In the genomic region with DNA sequence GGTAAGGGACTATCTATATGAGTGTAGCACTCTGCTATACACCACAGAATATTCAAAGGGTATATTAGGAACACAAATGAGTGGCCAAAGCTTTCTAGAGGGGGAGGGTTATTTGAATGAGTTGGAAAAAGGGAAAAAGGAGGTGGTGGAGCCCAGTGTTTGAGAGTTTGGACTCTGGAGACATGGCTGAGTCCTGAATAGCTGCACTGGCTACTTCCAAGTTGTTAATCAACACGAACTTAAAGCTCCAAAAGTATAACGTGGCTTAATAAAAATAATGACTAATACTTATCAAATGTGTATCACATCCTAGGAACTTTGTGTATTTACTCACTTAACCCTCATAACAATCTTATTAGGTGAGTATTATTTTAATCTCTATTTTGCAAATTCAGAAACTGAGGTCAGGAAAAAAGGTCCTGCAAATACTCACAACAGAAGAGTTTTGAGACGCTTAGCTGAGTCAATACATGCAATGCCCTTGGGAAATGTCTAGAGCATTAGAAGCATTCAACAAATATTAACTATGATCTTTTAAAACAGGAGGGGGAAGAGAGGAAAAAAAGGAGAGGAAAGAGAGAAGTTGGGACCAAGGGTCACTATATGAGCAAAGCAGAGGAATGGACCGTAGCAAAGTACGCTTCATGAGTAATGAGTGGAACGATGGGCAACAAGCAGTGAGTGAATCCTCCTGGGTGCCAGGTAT, we compare ENCODE assay signal across 20 cellular contexts.
A peak's percentile ranks its signal among the peaks of the same experiment; 100 is the strongest.
DNase-seq lines count a peak whose midpoint lies in the region; ATAC-seq, FAIRE-seq and TF ChIP-seq lines count a peak whose summit lies in the region.
"Had no signal": no experiment of that assay in that cellular context is flagged by ENCODE, and none has a peak within 500 bp of the region (broad histone marks: within the 10 kb centered on the region; RNA-seq: fewer than 3 reads in every experiment).

No MANE protein-coding gene starts in this region.

- H3K36me3 Mint-ChIP-seq in T-helper 17 cell (ENCODE audit: low read depth): no peaks in the 10 kb centered on the region
- H3K36me3 Mint-ChIP-seq in progenitor cell of endocrine pancreas (ENCODE audit: insufficient read depth): no peaks in the 10 kb centered on the region

- no peak overlapping the region for H2BK5ac ChIP-seq in mesenchymal stem cell (ENCODE audit: low read depth, low read length, poor library complexity, severe bottlenecking)

- H3K9me1 ChIP-seq in endothelial cell of umbilical vein (replicated peaks; ENCODE audit: control insufficient read depth, extremely low read depth, insufficient read depth, low read length): no peaks in the 10 kb centered on the region

- H3K18ac ChIP-seq in mesenchymal stem cell (ENCODE audit: low read depth in 1 of 2, low read length in 2 of 2): peak overlapping the region in 1 of 2 experiments; percentile 69

- H3K79me1 ChIP-seq in mesenchymal stem cell (replicated peaks; ENCODE audit: low read length, poor library complexity, severe bottlenecking): no peaks in the 10 kb centered on the region

- H3K27me3 Mint-ChIP-seq in T-helper 17 cell (no peaks in the 10 kb centered on the region), progenitor cell of endocrine pancreas (no peaks in the 10 kb centered on the region)

- no peak overlapping the region for H4K8ac ChIP-seq in mesenchymal stem cell (ENCODE audit: low read length)

- H3K4me3 Mint-ChIP-seq in T-helper 17 cell (no peak overlapping the region), progenitor cell of endocrine pancreas (ENCODE audit: low read depth) (no peak overlapping the region)
- H3K4me3 Mint-ChIP-seq: activated CD4-positive, alpha-beta T cell treated with anti-CD3 and anti-CD28 coated beads for 36 hours had no signal

- no peak for ATAC-seq in T-helper 17 cell
- ATAC-seq: activated CD4-positive, alpha-beta T cell treated with anti-CD3 and anti-CD28 coated beads for 36 hours; body of pancreas; stimulated activated naive CD8-positive, alpha-beta T cell treated with anti-CD3 and anti-CD28 coated beads, Interleukin-15, Interleukin-2, amounts not matched to agents 100 U/mL and 50 U/mL, for 24 hours had no signal

- TF ChIP-seq CTCF in AG04450 (IDR thresholded peaks at IDR 0.05; ENCODE audit: low read depth, low read length) (no peak), endothelial cell of umbilical vein (IDR thresholded peaks at IDR 0.05; ENCODE audit: extremely low read depth in 1 of 2, insufficient read depth in 1 of 2, low read depth in 1 of 2, low read length in 2 of 2) (no peak), progenitor cell of endocrine pancreas (IDR thresholded peaks at IDR 0.05; ENCODE audit: unreplicated experiment) (no peak)

- H3K4me1 Mint-ChIP-seq in T-helper 17 cell: no peaks in the 10 kb centered on the region
- peaks cover 15% of the 10 kb centered on the region for H3K4me1 Mint-ChIP-seq in progenitor cell of endocrine pancreas (ENCODE audit: low read depth)
- H3K4me1 Mint-ChIP-seq: activated CD4-positive, alpha-beta T cell treated with anti-CD3 and anti-CD28 coated beads for 36 hours had no signal

- peak overlapping the region in 1 of 2 experiments; percentile 84 for H3K4ac ChIP-seq in mesenchymal stem cell (ENCODE audit: low read depth in 1 of 2, low read length in 2 of 2)

- H2BK15ac ChIP-seq in mesenchymal stem cell (ENCODE audit: low read depth, poor library complexity, severe bottlenecking): no peak overlapping the region

- H2AFZ ChIP-seq in endothelial cell of umbilical vein (ENCODE audit: low read depth, low read length) (no peak overlapping the region), mesenchymal stem cell (ENCODE audit: low read depth, low read length) (peak overlapping the region; percentile 24)

- CTCF ChIA-PET in AG04450 (lab: Charles Lee): interaction anchor here (1.7 to 2.4 kb wide), 2 partner anchors 13 to 32 kb away, joined by 5 to 10 read pairs; no protein-coding TSS in a partner anchor
- CTCF ChIA-PET in endothelial cell of umbilical vein (lab: Charles Lee): interaction anchor here (0.9 to 2.8 kb wide), 11 partner anchors 13 to 329 kb away, joined by 3 to 19 read pairs (median 5); no protein-coding TSS in a partner anchor

- H4K20me1 ChIP-seq in endothelial cell of umbilical vein (replicated peaks; ENCODE audit: control insufficient read depth, extremely low read depth, insufficient read depth, low read length): no peaks in the 10 kb centered on the region

- H3K4me3 ChIP-seq in AG04450 (ENCODE audit: low read depth, low read length) (no peak overlapping the region), endothelial cell of umbilical vein (replicated peaks in 1 of 3; ENCODE audit: insufficient read depth in 1 of 3, low read depth in 1 of 3, low read length in 3 of 3) (no peak overlapping the region), mesenchymal stem cell (ENCODE audit: insufficient read depth in 1 of 2, low read depth in 1 of 2, low read length in 2 of 2) (no peak overlapping the region)
- H3K4me3 ChIP-seq: body of pancreas, SJCRH30 had no signal

- peak overlapping the region in 1 of 2 experiments; percentile 70 for H3K14ac ChIP-seq in mesenchymal stem cell (ENCODE audit: low read length in 2 of 2)

- no peaks in the 10 kb centered on the region for H3K79me2 ChIP-seq in endothelial cell of umbilical vein (ENCODE audit: control insufficient read depth, insufficient read depth, low read length)

- H3K27ac ChIP-seq in AG04450 (ENCODE audit: low read depth, low read length) (peak overlapping the region; percentile 73), endothelial cell of umbilical vein (ENCODE audit: insufficient read depth, low read depth, low read length) (peak overlapping the region; percentile 85), mesenchymal stem cell (ENCODE audit: low read length, poor library complexity, severe bottlenecking) (peak overlapping the region; percentile 97)
- H3K27ac ChIP-seq: body of pancreas, SJCRH30 had no signal

- no peaks in the 10 kb centered on the region for H3K9me3 ChIP-seq in AG04450 (ENCODE audit: control insufficient read depth, insufficient read depth, low read length)
- H3K9me3 ChIP-seq in endothelial cell of umbilical vein (replicated peaks; ENCODE audit: control insufficient read depth, insufficient read depth, low read length): no peaks in the 10 kb centered on the region
- H3K9me3 ChIP-seq in mesenchymal stem cell (ENCODE audit: control insufficient read depth, low read length): no peaks in the 10 kb centered on the region
- H3K9me3 ChIP-seq in T-helper 17 cell (ENCODE audit: control insufficient read depth, low read length, poor library complexity, severe bottlenecking): no peaks in the 10 kb centered on the region
- H3K9me3 ChIP-seq: body of pancreas, SJCRH30 had no signal

- H2BK12ac ChIP-seq in mesenchymal stem cell (ENCODE audit: low read length in 2 of 2): peak overlapping the region; percentile 18 to 98

- peak overlapping the region; percentile 81 for H2AK5ac ChIP-seq in mesenchymal stem cell (ENCODE audit: low read length, severe bottlenecking)

- dilution Hi-C loops in endothelial cell of umbilical vein (cut with MboI; ENCODE audit: extremely low pct_ligation_motif_present, low sequenced_read_pairs): no loop called here

- no peak for DNase-seq in AG04450 (ENCODE audit: low read depth, low spot score)
- DNase-seq in NCI-H226: peak; percentile 69
- peak; percentile 85 for DNase-seq in endothelial cell of umbilical vein (ENCODE audit: low read depth, low spot score)
- no peak for DNase-seq in mesenchymal stem cell
- DNase-seq in T-helper 17 cell: no peak
- no peak for DNase-seq in NCI-H446 treated with DMSO at 0.1 percent for 48 hours (lab: John Stamatoyannopoulos, UW)
- no peak for DNase-seq in islet precursor cell
- DNase-seq in progenitor cell of endocrine pancreas (ENCODE audit: low spot score, unreplicated experiment): no peak
- DNase-seq: activated CD4-positive, alpha-beta T cell treated with anti-CD3 and anti-CD28 coated beads for 36 hours; activated CD8-positive, alpha-beta memory T cell treated with anti-CD3 and anti-CD28 coated beads, Interleukin-2, amount 50 U/mL, for 4 hours; activated naive CD4-positive, alpha-beta T cell treated with Interleukin-2 at 50 U/mL for 16 hours; AML-193; body of pancreas; effector CD4-positive, alpha-beta T cell; glutamatergic neuron; NCI-H1105 treated with DMSO at 0.1 percent for 48 hours; nucleus accumbens; SJCRH30; stimulated activated naive CD8-positive, alpha-beta T cell treated with anti-CD3 and anti-CD28 coated beads, Interleukin-15, Interleukin-2, amounts not matched to agents 100 U/mL and 50 U/mL, for 24 hours; T1000 had no signal

- H2BK120ac ChIP-seq in mesenchymal stem cell (ENCODE audit: low read depth, low read length): no peak overlapping the region

- 87% methylated on average over 3 of the region's 6 CpGs for WGBS in mesenchymal stem cell

- H3K27me3 ChIP-seq in AG04450 (ENCODE audit: control insufficient read depth, insufficient read depth, low read length): no peaks in the 10 kb centered on the region
- no peaks in the 10 kb centered on the region for H3K27me3 ChIP-seq in endothelial cell of umbilical vein (ENCODE audit: control insufficient read depth in 2 of 2, insufficient read depth in 2 of 2, low read length in 2 of 2)
- H3K27me3 ChIP-seq in mesenchymal stem cell (ENCODE audit: control insufficient read depth in 1 of 2, insufficient read depth in 1 of 2, low read length in 2 of 2): no peaks in the 10 kb centered on the region
- H3K27me3 ChIP-seq: body of pancreas, SJCRH30 had no signal

- intact Hi-C loops in endothelial cell of umbilical vein (cut with micrococcal nuclease): loop anchor here (1.0 to 2.0 kb wide), 4 partner anchors 15 to 60 kb away; no protein-coding TSS in a partner anchor

- H3K4me2 ChIP-seq in endothelial cell of umbilical vein (ENCODE audit: insufficient read depth, low read length) (peak overlapping the region; percentile 75), mesenchymal stem cell (ENCODE audit: low read length, poor library complexity, severe bottlenecking) (no peak overlapping the region)

- no peaks in the 10 kb centered on the region for H3K36me3 ChIP-seq in endothelial cell of umbilical vein (ENCODE audit: control insufficient read depth in 2 of 2, extremely low read depth in 1 of 2, insufficient read depth in 2 of 2, low read length in 2 of 2)
- H3K36me3 ChIP-seq in mesenchymal stem cell (ENCODE audit: control insufficient read depth in 1 of 2, insufficient read depth in 2 of 2, low read depth in 1 of 2, low read length in 2 of 2): no peaks in the 10 kb centered on the region
- H3K36me3 ChIP-seq: SJCRH30 had no signal

- H3K27ac Mint-ChIP-seq in T-helper 17 cell (no peak overlapping the region), progenitor cell of endocrine pancreas (no peak overlapping the region)
- H3K27ac Mint-ChIP-seq: activated CD4-positive, alpha-beta T cell treated with anti-CD3 and anti-CD28 coated beads for 36 hours had no signal

- H3K4me1 ChIP-seq in endothelial cell of umbilical vein (ENCODE audit: control insufficient read depth, extremely low read depth, insufficient read depth, low read length): peaks cover 75% of the 10 kb centered on the region
- peaks cover 6% of the 10 kb centered on the region for H3K4me1 ChIP-seq in mesenchymal stem cell (ENCODE audit: control insufficient read depth, insufficient read depth, low read depth, low read length)
- H3K4me1 ChIP-seq: body of pancreas had no signal

- H3K9ac ChIP-seq in endothelial cell of umbilical vein (replicated peaks; ENCODE audit: extremely low read depth, insufficient read depth, low read length) (peak overlapping the region; percentile 75), mesenchymal stem cell (ENCODE audit: low read length) (peak overlapping the region; percentile 84)

- H3K9me3 Mint-ChIP-seq in progenitor cell of endocrine pancreas (ENCODE audit: low read depth): no peaks in the 10 kb centered on the region

- H4K91ac ChIP-seq in mesenchymal stem cell (ENCODE audit: low read length): no peak overlapping the region

- no TSS peak for BruUV-seq in endothelial cell of umbilical vein (replicated peaks; lab: Mats Ljungman, UMichigan)

- peak; percentile 64 for FAIRE-seq in endothelial cell of umbilical vein (lab: Jason Lieb, UNC)

- POLR2A ChIA-PET in AG04450 (lab: Yijun Ruan, JAX): interaction anchor here (0.6 to 1.0 kb wide), 2 partner anchors 31 to 348 kb away, joined by 3 to 6 read pairs; no protein-coding TSS in a partner anchor
- POLR2A ChIA-PET in endothelial cell of umbilical vein (lab: Charles Lee): interaction anchor here (0.8 to 0.9 kb wide), 2 partner anchors 23 to 31 kb away, joined by 3 read pairs; no protein-coding TSS in a partner anchor

- no peak overlapping the region for H3K23ac ChIP-seq in mesenchymal stem cell (ENCODE audit: low read length in 2 of 2)

- TF ChIP-seq POLR2A in endothelial cell of umbilical vein (IDR thresholded peaks at IDR 0.05; ENCODE audit: low read depth, low read length): no peak

Comparison
In these comparisons a context has a peak if more than half of its experiments do, and no peak if none do; other contexts are left out.
1. DNase-seq: peak in NCI-H226 (single experiment) and endothelial cell of umbilical vein (single experiment); none in AG04450 (single experiment), mesenchymal stem cell (single experiment), T-helper 17 cell (0 of 3), NCI-H446 treated with DMSO at 0.1 percent for 48 hours (single experiment), islet precursor cell (single experiment) and progenitor cell of endocrine pancreas (single experiment).
2. Peak in every context shown above with its lines, with median percentiles within 50 percentile points of each other: H3K27ac ChIP-seq.